Comparison of ENCODE assay signal across 9 cellular contexts in genomic region chr5:93578179-93578812, GRCh38. TPM values are rescaled to one million over a fixed set of nuclear protein-coding genes. Genes with fewer than 3 reads are reported as not detected.
DNase-seq lines count a peak whose midpoint lies in the region; ATAC-seq and TF ChIP-seq lines count a peak whose summit lies in the region.
"Had no signal": no experiment of that assay in that cellular context is flagged by ENCODE, and none has a peak within 500 bp of the region (broad histone marks: within the 10 kb centered on the region; RNA-seq: fewer than 3 reads in every experiment).

No MANE protein-coding gene starts in this region.

- H3K36me3 Mint-ChIP-seq in HFFc6 (ENCODE audit: low read depth), result peaks cover 12% of the 10 kb centered on the region

- TF ChIP-seq CTCF in HFFc6 (IDR thresholded peaks at IDR 0.05), result no peak

- no peak overlapping the region; the same call in 1 of the 2 replicates for H3K4me3 Mint-ChIP-seq in HFFc6

- no peak for ATAC-seq in HG02678 (IDR thresholded peaks at IDR 0.05; ENCODE audit: unreplicated experiment)
- no peak for ATAC-seq in GM21737 (IDR thresholded peaks at IDR 0.05; ENCODE audit: unreplicated experiment)
- ATAC-seq in HG03159 (IDR thresholded peaks at IDR 0.05; ENCODE audit: unreplicated experiment), result no peak

- peak overlapping the region; percentile 71 to 80 for H3K9ac ChIP-seq in stomach smooth muscle (ENCODE audit: low read length in 2 of 2)

- no peaks in the 10 kb centered on the region for H3K27me3 Mint-ChIP-seq in HFFc6 (ENCODE audit: insufficient read depth)

- no peak for TF ChIP-seq POLR2A in erythroblast (IDR thresholded peaks at IDR 0.05; ENCODE audit: low read length)

- peaks cover 3% of the 10 kb centered on the region for H3K27me3 ChIP-seq in layer of hippocampus (ENCODE audit: control insufficient read depth, insufficient read depth, low read length)
- peaks cover 0 to 4% of the 10 kb centered on the region in 2 donors for H3K27me3 ChIP-seq in stomach smooth muscle (ENCODE audit: control insufficient read depth in 1 of 2, insufficient read depth in 2 of 2, low read length in 2 of 2)

- H3K27ac ChIP-seq in layer of hippocampus (ENCODE audit: low read depth, low read length) (peak overlapping the region; percentile 83), stomach smooth muscle (ENCODE audit: low read length) (peak overlapping the region; percentile 94)

- H3K9me3 ChIP-seq in stomach smooth muscle (ENCODE audit: control insufficient read depth in 2 of 2, low read length in 2 of 2), result no peaks in the 10 kb centered on the region

- no peaks in the 10 kb centered on the region for H3K36me3 ChIP-seq in stomach smooth muscle (ENCODE audit: control insufficient read depth in 2 of 2, insufficient read depth in 2 of 2, low read length in 2 of 2)

- peaks cover 34% of the 10 kb centered on the region for H3K4me1 Mint-ChIP-seq in HFFc6 (ENCODE audit: low read depth)

- H3K4me1 ChIP-seq in stomach smooth muscle (ENCODE audit: control insufficient read depth, insufficient read depth, low read length), result peaks cover 30% of the 10 kb centered on the region

- peak overlapping the region; percentile 66 for H3K27ac Mint-ChIP-seq in HFFc6

- DNase-seq in HFFc6, result no peak
- peak; percentile 53 for DNase-seq in astrocyte of the hippocampus (ENCODE audit: low read depth, low spot score)
- no peak for DNase-seq in erythroblast (lab: John Stamatoyannopoulos, UW)

- peaks cover 6% of the 10 kb centered on the region; the same call in 1 of the 2 replicates for H3K9me3 Mint-ChIP-seq in HFFc6

- peak overlapping the region; percentile 68 to 99 for H3K4me3 ChIP-seq in stomach smooth muscle (ENCODE audit: low read length in 2 of 2)

RNA-seq across cellular contexts. Expression of gene NR2F1-AS1, which starts 2.7 kb away (rescaled TPM):
- 10 to 100 TPM; 22.9 to 26.2 (median 24.8) TPM for total RNA-seq in HFFc6 (2021; fragmentation: NEBNext Ultra II Directional; extraction: Animal tissue kit (Norgen Biotek cat#: 25700))
- total RNA-seq: OCI-LY7 had no signal

RNA-seq across cellular contexts. Expression of gene NR2F1, which starts 4.7 kb away (rescaled TPM):
- 10 to 100 TPM; 21.1 to 27.5 (median 23.6) TPM for total RNA-seq in HFFc6 (2021; fragmentation: NEBNext Ultra II Directional; extraction: Animal tissue kit (Norgen Biotek cat#: 25700))
- total RNA-seq: OCI-LY7 had no signal
